ENCODE assay signal across 1 cellular context in the genomic region with DNA sequence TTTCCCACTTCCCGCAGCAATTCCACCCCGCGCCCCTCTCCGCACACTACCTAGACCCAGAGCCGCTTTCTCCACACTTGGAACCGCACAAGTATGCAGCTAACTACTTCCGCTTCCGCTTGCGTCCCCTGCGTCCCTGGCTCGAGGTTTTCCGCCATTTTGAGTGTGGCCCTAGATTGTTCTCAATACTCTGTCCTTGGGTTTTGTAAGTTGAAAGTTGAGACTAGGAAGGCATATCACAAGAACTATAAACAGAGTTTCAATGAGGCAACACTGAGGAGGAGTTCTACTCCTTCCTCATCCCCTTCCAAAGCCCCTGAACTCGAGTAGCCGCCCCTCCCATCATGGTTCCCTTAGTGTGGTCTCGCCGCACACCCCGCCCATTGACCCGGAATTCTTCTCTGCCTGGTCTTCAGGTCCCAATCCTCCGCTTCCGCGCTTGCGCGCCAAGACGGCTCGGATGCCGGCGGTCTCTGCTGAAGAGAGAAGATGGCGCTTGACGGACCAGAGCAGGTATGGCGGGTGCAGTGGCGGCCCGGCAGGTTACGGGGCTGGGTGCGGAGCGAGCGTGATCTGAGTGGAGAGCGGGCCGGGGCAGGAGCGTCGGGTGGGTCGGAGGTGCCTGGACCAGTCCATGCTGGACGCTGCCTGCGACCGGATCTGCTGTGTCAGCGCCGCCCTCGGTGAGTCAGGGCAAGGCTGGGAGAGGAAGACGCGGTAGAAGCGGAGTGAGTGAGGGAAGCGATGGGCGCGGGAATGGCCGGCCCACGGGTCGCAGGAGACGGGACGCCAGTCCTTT.
A peak's percentile ranks its signal among the peaks of the same experiment; 100 is the strongest.
TF ChIP-seq lines count a peak whose summit lies in the region.

Gene FTSJ3, minus strand, starts transcription at position 662 of the 799 bp plus-strand sequence. CDS start 761 bp downstream, outside the sequence.
Gene PSMC5, plus strand, starts transcription at position 430 of the 799 bp plus-strand sequence. Its CDS starts 60 bp downstream, at position 490.

TF ChIP-seq in HepG2, 621 proteins besides CTCF, POLR2A, EP300 and RAD21 (continued from another document and continues in another):
- TF ChIP-seq, protein P1, sequence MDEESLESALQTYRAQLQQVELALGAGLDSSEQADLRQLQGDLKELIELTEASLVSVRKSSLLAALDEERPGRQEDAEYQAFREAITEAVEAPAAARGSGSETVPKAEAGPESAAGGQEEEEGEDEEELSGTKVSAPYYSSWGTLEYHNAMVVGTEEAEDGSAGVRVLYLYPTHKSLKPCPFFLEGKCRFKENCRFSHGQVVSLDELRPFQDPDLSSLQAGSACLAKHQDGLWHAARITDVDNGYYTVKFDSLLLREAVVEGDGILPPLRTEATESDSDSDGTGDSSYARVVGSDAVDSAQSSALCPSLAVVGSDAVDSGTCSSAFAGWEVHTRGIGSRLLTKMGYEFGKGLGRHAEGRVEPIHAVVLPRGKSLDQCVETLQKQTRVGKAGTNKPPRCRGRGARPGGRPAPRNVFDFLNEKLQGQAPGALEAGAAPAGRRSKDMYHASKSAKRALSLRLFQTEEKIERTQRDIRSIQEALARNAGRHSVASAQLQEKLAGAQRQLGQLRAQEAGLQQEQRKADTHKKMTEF (CRISPR knock-in tag; IDR thresholded peaks at IDR 0.05), result peak; percentile 90
- TF ChIP-seq POLR2G (IDR thresholded peaks at IDR 0.05; ENCODE audit: low read depth, low read length), result peak; percentile 97
- peak; percentile 92 for TF ChIP-seq AHR (CRISPR knock-in tag; IDR thresholded peaks at IDR 0.05)
- TF ChIP-seq, protein P2, sequence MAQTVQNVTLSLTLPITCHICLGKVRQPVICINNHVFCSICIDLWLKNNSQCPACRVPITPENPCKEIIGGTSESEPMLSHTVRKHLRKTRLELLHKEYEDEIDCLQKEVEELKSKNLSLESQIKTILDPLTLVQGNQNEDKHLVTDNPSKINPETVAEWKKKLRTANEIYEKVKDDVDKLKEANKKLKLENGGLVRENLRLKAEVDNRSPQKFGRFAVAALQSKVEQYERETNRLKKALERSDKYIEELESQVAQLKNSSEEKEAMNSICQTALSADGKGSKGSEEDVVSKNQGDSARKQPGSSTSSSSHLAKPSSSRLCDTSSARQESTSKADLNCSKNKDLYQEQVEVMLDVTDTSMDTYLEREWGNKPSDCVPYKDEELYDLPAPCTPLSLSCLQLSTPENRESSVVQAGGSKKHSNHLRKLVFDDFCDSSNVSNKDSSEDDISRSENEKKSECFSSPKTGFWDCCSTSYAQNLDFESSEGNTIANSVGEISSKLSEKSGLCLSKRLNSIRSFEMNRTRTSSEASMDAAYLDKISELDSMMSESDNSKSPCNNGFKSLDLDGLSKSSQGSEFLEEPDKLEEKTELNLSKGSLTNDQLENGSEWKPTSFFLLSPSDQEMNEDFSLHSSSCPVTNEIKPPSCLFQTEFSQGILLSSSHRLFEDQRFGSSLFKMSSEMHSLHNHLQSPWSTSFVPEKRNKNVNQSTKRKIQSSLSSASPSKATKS (CRISPR knock-in tag; IDR thresholded peaks at IDR 0.05), result no peak
- 0 out of 2 replicates have a peak, but pooled peaks have one; percentile 48 for TF ChIP-seq RFXANK (CRISPR knock-in tag; IDR thresholded peaks at IDR 0.05)
- peak; percentile 46; the same call in 1 of the 2 replicates for TF ChIP-seq DPF2 (CRISPR knock-in tag; IDR thresholded peaks at IDR 0.05; ENCODE audit: borderline replicate concordance, low read depth)
- TF ChIP-seq ZNF724P (CRISPR knock-in tag; IDR thresholded peaks at IDR 0.05; ENCODE audit: borderline replicate concordance), result peak; percentile 98
- 0 out of 2 replicates have a peak, but pooled peaks have one; percentile 65 for TF ChIP-seq ZNF609 (CRISPR knock-in tag; IDR thresholded peaks at IDR 0.05; ENCODE audit: borderline replicate concordance)
- peak; percentile 85 for TF ChIP-seq ZNF124 (CRISPR knock-in tag; IDR thresholded peaks at IDR 0.05)
- TF ChIP-seq MAX (IDR thresholded peaks at IDR 0.05), result peak; percentile 88
- peak; percentile 74 for TF ChIP-seq ISL2 (CRISPR knock-in tag; IDR thresholded peaks at IDR 0.05)
- peak; percentile 22 for TF ChIP-seq NFYC (CRISPR knock-in tag; IDR thresholded peaks at IDR 0.05)
- no peak; the same call in 1 of the 2 replicates for TF ChIP-seq KDM3A (CRISPR knock-in tag; IDR thresholded peaks at IDR 0.05; ENCODE audit: low read depth)
- TF ChIP-seq MZF1 (CRISPR knock-in tag; IDR thresholded peaks at IDR 0.05; ENCODE audit: borderline replicate concordance), result peak; percentile 92; the same call in 1 of the 2 replicates
- TF ChIP-seq MYNN (CRISPR knock-in tag; IDR thresholded peaks at IDR 0.05; ENCODE audit: low read depth), result no peak; the same call in 1 of the 2 replicates
- TF ChIP-seq ZBTB40 (IDR thresholded peaks at IDR 0.05), result peak; percentile 92
- TF ChIP-seq ZBTB40 (CRISPR knock-in tag; IDR thresholded peaks at IDR 0.05), result no peak
- TF ChIP-seq, protein P3, sequence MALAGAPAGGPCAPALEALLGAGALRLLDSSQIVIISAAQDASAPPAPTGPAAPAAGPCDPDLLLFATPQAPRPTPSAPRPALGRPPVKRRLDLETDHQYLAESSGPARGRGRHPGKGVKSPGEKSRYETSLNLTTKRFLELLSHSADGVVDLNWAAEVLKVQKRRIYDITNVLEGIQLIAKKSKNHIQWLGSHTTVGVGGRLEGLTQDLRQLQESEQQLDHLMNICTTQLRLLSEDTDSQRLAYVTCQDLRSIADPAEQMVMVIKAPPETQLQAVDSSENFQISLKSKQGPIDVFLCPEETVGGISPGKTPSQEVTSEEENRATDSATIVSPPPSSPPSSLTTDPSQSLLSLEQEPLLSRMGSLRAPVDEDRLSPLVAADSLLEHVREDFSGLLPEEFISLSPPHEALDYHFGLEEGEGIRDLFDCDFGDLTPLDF (CRISPR knock-in tag; IDR thresholded peaks at IDR 0.05), result peak; percentile 86
- TF ChIP-seq ZFAT (CRISPR knock-in tag; conservative IDR thresholded peaks at IDR 0.05), result no peak
- peak; percentile 36; the same call in 1 of the 2 replicates for TF ChIP-seq FOXA3 (CRISPR knock-in tag; IDR thresholded peaks at IDR 0.05)
- TF ChIP-seq, protein P4, sequence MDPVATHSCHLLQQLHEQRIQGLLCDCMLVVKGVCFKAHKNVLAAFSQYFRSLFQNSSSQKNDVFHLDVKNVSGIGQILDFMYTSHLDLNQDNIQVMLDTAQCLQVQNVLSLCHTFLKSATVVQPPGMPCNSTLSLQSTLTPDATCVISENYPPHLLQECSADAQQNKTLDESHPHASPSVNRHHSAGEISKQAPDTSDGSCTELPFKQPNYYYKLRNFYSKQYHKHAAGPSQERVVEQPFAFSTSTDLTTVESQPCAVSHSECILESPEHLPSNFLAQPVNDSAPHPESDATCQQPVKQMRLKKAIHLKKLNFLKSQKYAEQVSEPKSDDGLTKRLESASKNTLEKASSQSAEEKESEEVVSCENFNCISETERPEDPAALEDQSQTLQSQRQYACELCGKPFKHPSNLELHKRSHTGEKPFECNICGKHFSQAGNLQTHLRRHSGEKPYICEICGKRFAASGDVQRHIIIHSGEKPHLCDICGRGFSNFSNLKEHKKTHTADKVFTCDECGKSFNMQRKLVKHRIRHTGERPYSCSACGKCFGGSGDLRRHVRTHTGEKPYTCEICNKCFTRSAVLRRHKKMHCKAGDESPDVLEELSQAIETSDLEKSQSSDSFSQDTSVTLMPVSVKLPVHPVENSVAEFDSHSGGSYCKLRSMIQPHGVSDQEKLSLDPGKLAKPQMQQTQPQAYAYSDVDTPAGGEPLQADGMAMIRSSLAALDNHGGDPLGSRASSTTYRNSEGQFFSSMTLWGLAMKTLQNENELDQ (CRISPR knock-in tag; IDR thresholded peaks at IDR 0.05; ENCODE audit: borderline replicate concordance), result no peak
